ENCODE assay signal across 15 cellular contexts in genomic region chr13:109383683-109384082, GRCh38.
DNase-seq lines count a peak whose midpoint lies in the region; ATAC-seq and TF ChIP-seq lines count a peak whose summit lies in the region.
"Had no signal": no experiment of that assay in that cellular context is flagged by ENCODE, and none has a peak within 500 bp of the region (broad histone marks: within the 10 kb centered on the region; RNA-seq: fewer than 3 reads in every experiment).

No MANE protein-coding gene starts in this region.

- intact Hi-C loops in esophagus muscularis mucosa (cut with DNase I) (no loop called here), heart right ventricle (cut with DNase I) (no loop called here)

- no peaks in the 10 kb centered on the region for H3K36me3 ChIP-seq in esophagus muscularis mucosa
- H3K36me3 ChIP-seq in trophoblast cell (ENCODE audit: control insufficient read depth in 1 of 2, insufficient read depth in 2 of 2, low read length in 2 of 2): no peaks in the 10 kb centered on the region
- no peaks in the 10 kb centered on the region for H3K36me3 ChIP-seq in heart right ventricle

- H3K23ac ChIP-seq in trophoblast cell (ENCODE audit: low read length) (no peak overlapping the region), H9 (ENCODE audit: insufficient read length, low read depth, low read length) (no peak overlapping the region)

- H2BK120ac ChIP-seq in trophoblast cell (ENCODE audit: insufficient read depth, low read length, poor library complexity) (no peak overlapping the region), H9 (ENCODE audit: low read depth, low read length, poor library complexity, severe bottlenecking) (no peak overlapping the region)

- no peak overlapping the region for H2AFZ ChIP-seq in trophoblast cell (ENCODE audit: insufficient read depth, low read length, poor library complexity)
- H2AFZ ChIP-seq in H9 (ENCODE audit: low read length): no peak overlapping the region

- TF ChIP-seq POLR2A in esophagus muscularis mucosa (IDR thresholded peaks at IDR 0.05; ENCODE audit: low read depth): no peak

- H4K5ac ChIP-seq in H9 (ENCODE audit: insufficient read length, low read depth, low read length): no peak overlapping the region

- H3K18ac ChIP-seq in trophoblast cell (ENCODE audit: low read length): no peak overlapping the region
- H3K18ac ChIP-seq in H9 (ENCODE audit: insufficient read length, low read depth, low read length): no peak overlapping the region

- H3K4me3 ChIP-seq in esophagus muscularis mucosa (no peak overlapping the region), trophoblast cell (ENCODE audit: low read depth, low read length) (no peak overlapping the region), heart right ventricle (no peak overlapping the region)
- H3K4me3 ChIP-seq: coronary artery had no signal

- POLR2A ChIA-PET in RWPE1 (lab: Yijun Ruan, JAX; ENCODE audit: low non-redundant PET): no interaction called here

- H3T11ph ChIP-seq in H9 (ENCODE audit: low read length): no peak overlapping the region

- H3K27ac Mint-ChIP-seq in H9: no peak overlapping the region
- H3K27ac Mint-ChIP-seq: activated CD8-positive, alpha-beta memory T cell treated with anti-CD3 and anti-CD28 coated beads, Interleukin-2, amount 10 ng/mL, durations not matched to agents 7 days and 5 days; activated naive CD4-positive, alpha-beta T cell treated with anti-CD3 and anti-CD28 coated beads, Interleukin-2, amount 50 U/mL, for 72 hours; nephron had no signal

- 72% methylated on average over 1 of the region's 1 CpG for WGBS in esophagus muscularis mucosa
- WGBS in trophoblast cell (ENCODE audit: extremely low coverage, insufficient coverage, insufficient read length): no CpG with 5 or more reads among the region's 1 CpG
- WGBS in H9 (ENCODE audit: extremely low coverage, insufficient read length, low lambda C conversion rate): no CpG with 5 or more reads among the region's 1 CpG
- 70 to 82% methylated on average over 1 of the region's 1 CpG for WGBS in heart right ventricle, 2 donors

- H3K4ac ChIP-seq in trophoblast cell (ENCODE audit: low read depth, low read length) (no peak overlapping the region), H9 (ENCODE audit: low read depth, low read length) (no peak overlapping the region)

- H4K91ac ChIP-seq in trophoblast cell (ENCODE audit: low read depth, low read length) (no peak overlapping the region), H9 (ENCODE audit: insufficient read length, low read depth, low read length) (no peak overlapping the region)

- H2BK20ac ChIP-seq in H9 (ENCODE audit: low read depth, low read length, poor library complexity, severe bottlenecking): no peak overlapping the region

- peaks cover 2% of the 10 kb centered on the region for H3K79me2 ChIP-seq in trophoblast cell (ENCODE audit: control insufficient read depth, insufficient read depth, low read length, poor library complexity)
- H3K79me2 ChIP-seq in H9 (ENCODE audit: insufficient read depth, low read length): no peaks in the 10 kb centered on the region

- no peak for TF ChIP-seq CTCF in RWPE1 (conservative IDR thresholded peaks at IDR 0.05; ENCODE audit: low read depth)
- TF ChIP-seq CTCF in esophagus muscularis mucosa (IDR thresholded peaks at IDR 0.05): no peak
- no peak for TF ChIP-seq CTCF in H9 (conservative IDR thresholded peaks at IDR 0.05)
- no peak for TF ChIP-seq CTCF in heart right ventricle (IDR thresholded peaks at IDR 0.05)

- H2BK5ac ChIP-seq in trophoblast cell (ENCODE audit: low read depth, low read length, poor library complexity) (no peak overlapping the region), H9 (ENCODE audit: insufficient read length, low read length) (no peak overlapping the region)

- no peak overlapping the region for H2BK15ac ChIP-seq in H9 (ENCODE audit: low read depth, low read length)

- TF ChIP-seq EP300 in esophagus muscularis mucosa (IDR thresholded peaks at IDR 0.05): no peak

- H3K4me3 Mint-ChIP-seq in H9: no peak overlapping the region
- H3K4me3 Mint-ChIP-seq: activated CD8-positive, alpha-beta memory T cell treated with anti-CD3 and anti-CD28 coated beads, Interleukin-2, amount 10 ng/mL, durations not matched to agents 7 days and 5 days; nephron had no signal

- H3K4me2 ChIP-seq in trophoblast cell (ENCODE audit: low read length): no peak overlapping the region
- no peak overlapping the region for H3K4me2 ChIP-seq in H9 (ENCODE audit: insufficient read depth, insufficient read length, low read length)

- no peak overlapping the region for H4K12ac ChIP-seq in trophoblast cell (ENCODE audit: low read depth, low read length)

- H3K36me3 Mint-ChIP-seq in H9 (ENCODE audit: insufficient read depth in 1 of 3, low read depth in 3 of 3): no peaks in the 10 kb centered on the region
- H3K36me3 Mint-ChIP-seq: activated CD8-positive, alpha-beta memory T cell treated with anti-CD3 and anti-CD28 coated beads, Interleukin-2, amount 10 ng/mL, durations not matched to agents 7 days and 5 days; activated naive CD4-positive, alpha-beta T cell treated with anti-CD3 and anti-CD28 coated beads, Interleukin-2, amount 50 U/mL, for 72 hours had no signal

- H3K9me3 Mint-ChIP-seq in H9: no peaks in the 10 kb centered on the region
- H3K9me3 Mint-ChIP-seq: nephron had no signal

- H3K14ac ChIP-seq in trophoblast cell (ENCODE audit: low read length) (no peak overlapping the region), H9 (ENCODE audit: insufficient read depth, low read length) (no peak overlapping the region)

- H3K27me3 Mint-ChIP-seq in H9 (ENCODE audit: low read depth): no peaks in the 10 kb centered on the region
- H3K27me3 Mint-ChIP-seq: activated CD8-positive, alpha-beta memory T cell treated with anti-CD3 and anti-CD28 coated beads, Interleukin-2, amount 10 ng/mL, durations not matched to agents 7 days and 5 days had no signal

- H3K56ac ChIP-seq in H9 (ENCODE audit: insufficient read length, low read depth, low read length): no peak overlapping the region

- no peak for ATAC-seq in heart right ventricle
- ATAC-seq in HG02970 (IDR thresholded peaks at IDR 0.05; ENCODE audit: low FRiP score, unreplicated experiment): no peak
- ATAC-seq: activated CD8-positive, alpha-beta memory T cell treated with anti-CD3 and anti-CD28 coated beads, Interleukin-2, amount 10 ng/mL, durations not matched to agents 7 days and 5 days; activated naive CD4-positive, alpha-beta T cell treated with anti-CD3 and anti-CD28 coated beads, Interleukin-2, amount 50 U/mL, for 72 hours; left colon had no signal

- no peak overlapping the region for H3K27ac ChIP-seq in RWPE1
- no peak overlapping the region for H3K27ac ChIP-seq in esophagus muscularis mucosa (replicated peaks in 1 of 4)
- H3K27ac ChIP-seq in trophoblast cell (ENCODE audit: low read depth, low read length): no peak overlapping the region
- H3K27ac ChIP-seq in H9 (ENCODE audit: insufficient read length, low read depth, low read length): no peak overlapping the region
- no peak overlapping the region for H3K27ac ChIP-seq in heart right ventricle

- H3K4me1 Mint-ChIP-seq in H9: peaks cover 4 to 8% of the 10 kb centered on the region in 2 experiments; a peak in 2 of 4 replicates
- H3K4me1 Mint-ChIP-seq: activated CD8-positive, alpha-beta memory T cell treated with anti-CD3 and anti-CD28 coated beads, Interleukin-2, amount 10 ng/mL, durations not matched to agents 7 days and 5 days; nephron had no signal

- no peak overlapping the region for H4K8ac ChIP-seq in trophoblast cell (ENCODE audit: low read depth, low read length)
- H4K8ac ChIP-seq in H9 (replicated peaks; ENCODE audit: insufficient read length, low read depth, low read length): no peak overlapping the region

- H3K27me3 ChIP-seq in esophagus muscularis mucosa (no peaks in the 10 kb centered on the region), trophoblast cell (ENCODE audit: insufficient read depth, low read length) (no peaks in the 10 kb centered on the region), H9 (ENCODE audit: insufficient read depth, low read length) (no peaks in the 10 kb centered on the region), heart right ventricle (no peaks in the 10 kb centered on the region)

- H3K23me2 ChIP-seq in H9 (ENCODE audit: insufficient read length, low read depth, low read length, poor library complexity, severe bottlenecking): no peaks in the 10 kb centered on the region

- H2BK12ac ChIP-seq in trophoblast cell (ENCODE audit: low read length): no peak overlapping the region
- no peak overlapping the region for H2BK12ac ChIP-seq in H9 (ENCODE audit: insufficient read length, low read depth, low read length)

- H3K4me1 ChIP-seq in esophagus muscularis mucosa (peaks cover 0 to 14% (median 0%) of the 10 kb centered on the region in 4 donors), trophoblast cell (ENCODE audit: control insufficient read depth in 1 of 2, insufficient read depth in 2 of 2, low read length in 2 of 2) (peaks cover 0 to 9% of the 10 kb centered on the region in 2 experiments), H9 (ENCODE audit: insufficient read depth, low read length) (no peaks in the 10 kb centered on the region), heart right ventricle (peaks cover 0 to 3% (median 0%) of the 10 kb centered on the region in 9 donors)

- H3K9ac ChIP-seq in trophoblast cell (ENCODE audit: low read length) (no peak overlapping the region), H9 (ENCODE audit: extremely low read depth, insufficient read length, low read length) (no peak overlapping the region)

- DNase-seq in GM04503 (ENCODE audit: low read depth): peak; percentile 39
- peak; percentile 42 for DNase-seq in RWPE1 (ENCODE audit: low spot score)
- peak; percentile 29 for DNase-seq in esophagus muscularis mucosa (ENCODE audit: extremely low spot score)
- peak; percentile 42 to 55 for DNase-seq in trophoblast cell
- DNase-seq in H9: no peak
- DNase-seq in heart right ventricle: no peak
- no peak for DNase-seq in T-helper 2 cell
- DNase-seq: activated CD8-positive, alpha-beta memory T cell treated with anti-CD3 and anti-CD28 coated beads, Interleukin-2, amount 10 ng/mL, durations not matched to agents 7 days and 5 days; left colon; NCI-H1694 treated with DMSO at 0.1 percent for 48 hours; NCI-H69 had no signal

- no peaks in the 10 kb centered on the region for H4K20me1 ChIP-seq in H9 (ENCODE audit: control insufficient read depth, insufficient read depth, insufficient read length)

- CTCF ChIA-PET in RWPE1 (lab: Yijun Ruan, JAX): no interaction called here

- no peaks in the 10 kb centered on the region for H3K79me1 ChIP-seq in trophoblast cell (ENCODE audit: low read length)
- no peaks in the 10 kb centered on the region for H3K79me1 ChIP-seq in H9 (ENCODE audit: insufficient read depth, low read depth, low read length, poor library complexity, severe bottlenecking)

- H2AK5ac ChIP-seq in trophoblast cell (ENCODE audit: low read length): no peak overlapping the region
- H2AK5ac ChIP-seq in H9 (ENCODE audit: insufficient read length, low read length): no peak overlapping the region

- no peaks in the 10 kb centered on the region for H3K9me3 ChIP-seq in esophagus muscularis mucosa
- peaks cover 1% of the 10 kb centered on the region for H3K9me3 ChIP-seq in trophoblast cell (ENCODE audit: insufficient read depth, low read depth, low read length)
- H3K9me3 ChIP-seq in H9 (ENCODE audit: control insufficient read depth, low read depth, low read length): no peaks in the 10 kb centered on the region
- no peaks in the 10 kb centered on the region for H3K9me3 ChIP-seq in heart right ventricle

Comparison
In these comparisons a context has a peak if more than half of its experiments do, and no peak if none do; other contexts are left out.
1. DNase-seq: peak in GM04503 (single experiment), RWPE1 (single experiment), esophagus muscularis mucosa (single experiment) and trophoblast cell (2 of 2); none in H9 (single experiment), heart right ventricle (0 of 2) and T-helper 2 cell (0 of 5).